In genomic region chr19:56567274-56568120, GRCh38 we compare ENCODE assay signal across 8 cellular contexts. TPM values are rescaled to one million over a fixed set of nuclear protein-coding genes. Genes with fewer than 3 reads are reported as not detected.
DNase-seq lines count a peak whose midpoint lies in the region; ATAC-seq and TF ChIP-seq lines count a peak whose summit lies in the region.

Gene ZNF470, plus strand, starts transcription at chr19:56567468. Its CDS starts 2,844 bp downstream, at chr19:56570312.

- intact Hi-C loops in left cardiac atrium (cut with DNase I) (no loop called here), posterior cingulate gyrus (cut with DNase I) (loop anchor here (1.0 to 2.0 kb wide), 2 partner anchors 28 to 29 kb away; partner anchors contain the start of genes ZFP28 and ZNF71)

- no peaks in the 10 kb centered on the region for H3K27me3 ChIP-seq in GM23338 (ENCODE audit: insufficient read depth)

- peak within 1 kb of the TSS; percentile 93 for H3K4me2 ChIP-seq in GM23338

- H3K36me3 Mint-ChIP-seq in GM23338 (ENCODE audit: low read depth) (peaks cover 64% of the 10 kb centered on the region), T-cell (peaks cover 69% of the 10 kb centered on the region), type B pancreatic cell (peaks cover 50% of the 10 kb centered on the region)

- peak within 1 kb of the TSS; percentile 99 for H3K4me3 ChIP-seq in GM23338

- H3K27ac Mint-ChIP-seq in GM23338 (peak within 1 kb of the TSS; percentile 93), T-cell (peak within 1 kb of the TSS; percentile 83 to 84), type B pancreatic cell (peak within 1 kb of the TSS; percentile 92)

- TF ChIP-seq CTCF in GM23338 (conservative IDR thresholded peaks at IDR 0.05; ENCODE audit: low read depth in 2 of 2) (no peak), type B pancreatic cell (conservative IDR thresholded peaks at IDR 0.05) (no peak)

- H3K4me3 Mint-ChIP-seq in GM23338 (peak within 1 kb of the TSS; percentile 98), T-cell (peak within 1 kb of the TSS; percentile 92 to 98 (median 93)), type B pancreatic cell (peak within 1 kb of the TSS; percentile 99)

- peaks cover 3% of the 10 kb centered on the region; the same call in 2 of the 3 replicates for H3K4me1 Mint-ChIP-seq in GM23338
- H3K4me1 Mint-ChIP-seq in T-cell, result peaks cover 12 to 20% (median 17%) of the 10 kb centered on the region in 3 donors
- no peaks in the 10 kb centered on the region for H3K4me1 Mint-ChIP-seq in type B pancreatic cell (ENCODE audit: unreplicated experiment)

- peaks cover 15% of the 10 kb centered on the region for H3K79me2 ChIP-seq in GM23338 (replicated peaks; ENCODE audit: insufficient read depth)

- DNase-seq in Daoy (ENCODE audit: low read depth), result peak; percentile 95
- peak; percentile 97 for DNase-seq in GM23338 (ENCODE audit: low spot score)
- peak; percentile 92 for DNase-seq in M059J (ENCODE audit: low read depth)
- DNase-seq in T-cell, result peak; percentile 70 to 88 (median 80)
- DNase-seq in amygdala (lab: John Stamatoyannopoulos, UW), result peak; percentile 28 to 94 (median 84)
- peak; percentile 97 for DNase-seq in left cardiac atrium
- DNase-seq in posterior cingulate gyrus, result peak; percentile 87 to 99 (median 94)
- peak; percentile 92 for DNase-seq in type B pancreatic cell (ENCODE audit: extremely low spot score, unreplicated experiment)

- peaks cover 89% of the 10 kb centered on the region for H3K9me3 Mint-ChIP-seq in GM23338
- peaks cover 26 to 49% (median 43%) of the 10 kb centered on the region in 3 donors for H3K9me3 Mint-ChIP-seq in T-cell
- peaks cover 4% of the 10 kb centered on the region for H3K9me3 Mint-ChIP-seq in type B pancreatic cell

- CTCF ChIA-PET in T-cell (lab: Charles Lee), result no interaction called here

- H3F3A ChIP-seq in GM23338 (replicated peaks; ENCODE audit: low read depth), result no peaks in the 10 kb centered on the region

- peaks cover 14% of the 10 kb centered on the region for H3K27me3 Mint-ChIP-seq in GM23338 (ENCODE audit: insufficient read depth, low read depth, poor library complexity)
- no peaks in the 10 kb centered on the region for H3K27me3 Mint-ChIP-seq in T-cell
- H3K27me3 Mint-ChIP-seq in type B pancreatic cell, result no peaks in the 10 kb centered on the region

- no peak within 1 kb of the TSS for H3K27ac ChIP-seq in GM23338 (ENCODE audit: low read depth)

- peak within 1 kb of the TSS; percentile 100 for H2AFZ ChIP-seq in GM23338

- H3K36me3 ChIP-seq in GM23338 (ENCODE audit: insufficient read depth), result peaks cover 39% of the 10 kb centered on the region

- peaks cover 6% of the 10 kb centered on the region for H3K4me1 ChIP-seq in GM23338 (ENCODE audit: insufficient read depth)

- no peaks in the 10 kb centered on the region for H4K20me1 ChIP-seq in GM23338 (replicated peaks; ENCODE audit: insufficient read depth)

- POLR2A ChIA-PET in T-cell (lab: Charles Lee), result no interaction called here

- H3K9me2 ChIP-seq in GM23338 (ENCODE audit: insufficient read depth), result peaks cover 7% of the 10 kb centered on the region; the same call in 1 of the 2 replicates

- ATAC-seq in GM23338 (peak; percentile 98), T-cell (replicated peaks in 1 of 4) (peak; percentile 97 to 98 (median 98)), left cardiac atrium (peak; percentile 100)

TF ChIP-seq in GM23338, 12 proteins besides CTCF, POLR2A, EP300 and RAD21 (continues in another document):
- no peak for TF ChIP-seq ZNF331 (CRISPR knock-in tag; IDR thresholded peaks at IDR 0.05; ENCODE audit: low read depth)
- TF ChIP-seq REST (IDR thresholded peaks at IDR 0.05; ENCODE audit: unreplicated experiment), result no peak
- TF ChIP-seq CREB1 (CRISPR knock-in tag; IDR thresholded peaks at IDR 0.05; ENCODE audit: low read depth), result 0 out of 2 replicates have a peak, but pooled peaks have one; percentile 25
- no peak for TF ChIP-seq ZNF462 (CRISPR knock-in tag; IDR thresholded peaks at IDR 0.05)
- no peak for TF ChIP-seq EZH2 (IDR thresholded peaks at IDR 0.05; ENCODE audit: low read depth, unreplicated experiment)

RNA-seq across cellular contexts. Expression of gene ZNF470, which starts in this region (rescaled TPM):
- total RNA-seq in Daoy (2014; rRNA removed; shearing (Covaris generic)), result 1.2 TPM in 2 replicates
- total RNA-seq in GM23338 (2014; rRNA removed; shearing (Covaris generic)), result 7.0 and 8.7 TPM in 2 replicates
- 4.7 and 5.6 TPM in 2 replicates for polyA plus RNA-seq in GM23338 (2016; fragmentation: Nextera tagmentation; extraction: Ambion mirVana)
- 1.5 and 2.5 TPM in 2 replicates for total RNA-seq in M059J (2014; rRNA removed; shearing (Covaris generic))
- total RNA-seq in T-cell (1 to 10 TPM; 1.5 to 7.2 (median 5.8) TPM), left cardiac atrium (1 to 10 TPM; 3.4 TPM), type B pancreatic cell (ENCODE audit: low replicate concordance) (5.1 and 6.5 TPM in 2 replicates)
